19 cellular contexts compared by ENCODE assay signal in genomic region chr20:61839912-61840441, GRCh38.
"Had no signal": no experiment of that assay in that cellular context is flagged by ENCODE, and none has a peak within 500 bp of the region (broad histone marks: within the 10 kb centered on the region; RNA-seq: fewer than 3 reads in every experiment).

No MANE protein-coding gene starts in this region.

- H3K27me3 Mint-ChIP-seq: dendritic cell treated with granulocyte-macrophage colony-stimulating factor and Interleukin-4, amounts not matched to agents 40 ng/mL and 50 ng/mL, for 4 days had no signal

- H2AFZ ChIP-seq: parathyroid adenoma had no signal

- H3K4me3 ChIP-seq: esophagus squamous epithelium, gastroesophageal sphincter, mucosa of descending colon, psoas muscle, suprapubic skin, thyroid gland, upper lobe of left lung, uterus had no signal

- H3K36me3 ChIP-seq: esophagus squamous epithelium, gastroesophageal sphincter, suprapubic skin, thyroid gland, upper lobe of left lung, uterus had no signal

- H3K4me3 Mint-ChIP-seq: dendritic cell treated with granulocyte-macrophage colony-stimulating factor and Interleukin-4, amounts not matched to agents 40 ng/mL and 50 ng/mL, for 4 days; effector memory CD8-positive, alpha-beta T cell; immature natural killer cell; naive thymus-derived CD8-positive, alpha-beta T cell had no signal

- DNase-seq: effector memory CD8-positive, alpha-beta T cell; esophagus squamous epithelium; foreskin fibroblast; immature natural killer cell; left cardiac atrium; naive thymus-derived CD8-positive, alpha-beta T cell; occipital lobe; small intestine; stimulated activated CD4-positive, alpha-beta T cell treated with anti-CD3 and anti-CD28 coated beads, Interleukin-2, amount 100 ng/mL, for 48 hours; stimulated activated naive CD4-positive, alpha-beta T cell treated with Interleukin-2 at 50 U/mL for 16 hours; thyroid gland; upper lobe of left lung; uterus had no signal

- H3K9me3 ChIP-seq: esophagus squamous epithelium, gastroesophageal sphincter, mucosa of descending colon, psoas muscle, suprapubic skin, thyroid gland, upper lobe of left lung, uterus had no signal

- H3K79me2 ChIP-seq: parathyroid adenoma had no signal

- H3K27ac Mint-ChIP-seq: dendritic cell treated with granulocyte-macrophage colony-stimulating factor and Interleukin-4, amounts not matched to agents 40 ng/mL and 50 ng/mL, for 4 days; effector memory CD8-positive, alpha-beta T cell; immature natural killer cell; naive thymus-derived CD8-positive, alpha-beta T cell had no signal

- H3K4me1 ChIP-seq: esophagus squamous epithelium, gastroesophageal sphincter, parathyroid adenoma, psoas muscle, suprapubic skin, thyroid gland, uterus had no signal

- H3K36me3 Mint-ChIP-seq: immature natural killer cell; naive thymus-derived CD8-positive, alpha-beta T cell had no signal

- H3K4me1 Mint-ChIP-seq: immature natural killer cell; naive thymus-derived CD8-positive, alpha-beta T cell had no signal

- H3K9ac ChIP-seq: parathyroid adenoma had no signal

- ATAC-seq: effector memory CD8-positive, alpha-beta T cell; gastroesophageal sphincter; mucosa of descending colon; naive thymus-derived CD8-positive, alpha-beta T cell; psoas muscle had no signal

- H3K27me3 ChIP-seq: thyroid gland, upper lobe of left lung, uterus had no signal

- H3K9me3 Mint-ChIP-seq: dendritic cell treated with granulocyte-macrophage colony-stimulating factor and Interleukin-4, amounts not matched to agents 40 ng/mL and 50 ng/mL, for 4 days; effector memory CD8-positive, alpha-beta T cell; immature natural killer cell; naive thymus-derived CD8-positive, alpha-beta T cell had no signal

- H3K27ac ChIP-seq: esophagus squamous epithelium, gastroesophageal sphincter, parathyroid adenoma, psoas muscle, suprapubic skin, thyroid gland, upper lobe of left lung, uterus had no signal
